Comparison of ENCODE assay signal across 39 cellular contexts in genomic region chr15:49188933-49189332, GRCh38.
"Had no signal": no experiment of that assay in that cellular context is flagged by ENCODE, and none has a peak within 500 bp of the region (broad histone marks: within the 10 kb centered on the region; RNA-seq: fewer than 3 reads in every experiment).

No MANE protein-coding gene starts in this region.

- H3K4me1 ChIP-seq: ascending aorta, breast epithelium, colonic mucosa had no signal

- H3K27ac Mint-ChIP-seq: activated naive CD4-positive, alpha-beta T cell treated with anti-CD3 and anti-CD28 coated beads for 36 hours; activated naive CD4-positive, alpha-beta T cell treated with anti-CD3 and anti-CD28 coated beads, Interleukin-2, amount 10 ng/mL, durations not matched to agents 7 days and 5 days; activated naive CD4-positive, alpha-beta T cell treated with anti-CD3 and anti-CD28 coated beads, Interleukin-2, amount 50 U/mL, for 24 hours; activated naive CD4-positive, alpha-beta T cell treated with anti-CD3 and anti-CD28 coated beads, Interleukin-2, amount 50 U/mL, for 72 hours; activated naive CD8-positive, alpha-beta T cell; activated naive CD8-positive, alpha-beta T cell treated with anti-CD3 and anti-CD28 coated beads for 36 hours; activated naive CD8-positive, alpha-beta T cell treated with anti-CD3 and anti-CD28 coated beads, Interleukin-2, amount 10 ng/mL, durations not matched to agents 7 days and 5 days; activated naive CD8-positive, alpha-beta T cell treated with anti-CD3 and anti-CD28 coated beads, Interleukin-2, amount 50 U/mL, for 24 hours; activated T-cell treated with anti-CD3 and anti-CD28 coated beads, Interleukin-2, amount 50 U/mL, for 24 hours; activated T-helper 1 cell treated with anti-CD3 and anti-CD28 coated beads, Interleukin-12 subunit alpha, Interleukin-12 subunit beta, Interleukin-2, Interleukin-4 antibody, amounts not matched to agents 30 ng/mL and 10 ng/mL and 1 ng/mL, durations not matched to agents 14 hours and 24 hours and 36 hours; activated T-helper 17 cell treated with anti-CD3 and anti-CD28 coated beads, Interleukin-2, amount 50 U/mL, for 72 hours; activated T-helper 2 cell treated with anti-CD3 and anti-CD28 coated beads, Interferon-gamma antibody, Interleukin-2, Interleukin-4, amounts not matched to agents 10 μg/mL and 5 μg/mL and 100 μg/mL, durations not matched to agents 14 hours and 24 hours and 36 hours; brain had no signal

- H3K4me1 Mint-ChIP-seq: brain had no signal

- H3K27me3 ChIP-seq: adrenal gland, ascending aorta, body of pancreas, brain microvascular endothelial cell, breast epithelium, cardiac muscle cell, colonic mucosa had no signal

- H3K36me3 ChIP-seq: adrenal gland, ascending aorta, brain microvascular endothelial cell, breast epithelium, cardiac muscle cell, colonic mucosa had no signal

- H3K9me3 Mint-ChIP-seq: activated naive CD4-positive, alpha-beta T cell treated with anti-CD3 and anti-CD28 coated beads, Interleukin-2, amount 10 ng/mL, durations not matched to agents 7 days and 5 days; activated naive CD8-positive, alpha-beta T cell treated with anti-CD3 and anti-CD28 coated beads, Interleukin-2, amount 50 U/mL, for 24 hours; activated T-helper 1 cell treated with anti-CD3 and anti-CD28 coated beads, Interleukin-12 subunit alpha, Interleukin-12 subunit beta, Interleukin-2, Interleukin-4 antibody, amounts not matched to agents 30 ng/mL and 10 ng/mL and 1 ng/mL, durations not matched to agents 14 hours and 24 hours and 36 hours; central memory CD8-positive, alpha-beta T cell had no signal

- ATAC-seq: activated naive CD4-positive, alpha-beta T cell treated with anti-CD3 and anti-CD28 coated beads, Interleukin-2, amount 50 U/mL, for 72 hours; activated naive CD8-positive, alpha-beta T cell treated with anti-CD3 and anti-CD28 coated beads, Interleukin-2, amount 50 U/mL, for 24 hours; activated T-cell treated with anti-CD3 and anti-CD28 coated beads, Interleukin-2, amount 50 U/mL, for 4 hours; activated T-helper 17 cell treated with anti-CD3 and anti-CD28 coated beads, Interleukin-2, amount 50 U/mL, for 72 hours; body of pancreas had no signal

- H3K4me3 ChIP-seq: adrenal gland, ascending aorta, body of pancreas, breast epithelium, cardiac muscle cell, colonic mucosa had no signal

- DNase-seq: activated effector memory CD4-positive, alpha-beta T cell treated with anti-CD3 and anti-CD28 coated beads, Interleukin-2, amount 50 U/mL, for 16 hours; activated effector memory CD4-positive, alpha-beta T cell treated with Interleukin-2 at 50 U/mL for 16 hours; activated gamma-delta T cell; activated gamma-delta T cell treated with Interleukin-2 at 50 U/mL for 16 hours; activated naive CD4-positive, alpha-beta T cell; activated naive CD4-positive, alpha-beta T cell treated with anti-CD3 and anti-CD28 coated beads for 36 hours; activated naive CD4-positive, alpha-beta T cell treated with anti-CD3 and anti-CD28 coated beads, Interleukin-2, amount 10 ng/mL, durations not matched to agents 7 days and 5 days; activated naive CD4-positive, alpha-beta T cell treated with anti-CD3 and anti-CD28 coated beads, Interleukin-2, amount 50 U/mL, for 16 hours; activated naive CD4-positive, alpha-beta T cell treated with Interleukin-2 at 50 U/mL for 16 hours; activated naive CD8-positive, alpha-beta T cell treated with anti-CD3 and anti-CD28 coated beads for 36 hours; activated naive CD8-positive, alpha-beta T cell treated with anti-CD3 and anti-CD28 coated beads, Interleukin-2, amount 10 ng/mL, durations not matched to agents 7 days and 5 days; activated naive CD8-positive, alpha-beta T cell treated with anti-CD3 and anti-CD28 coated beads, Interleukin-2, amount 50 U/mL, for 24 hours; activated T-cell treated with anti-CD3 and anti-CD28 coated beads, Interleukin-2, amount 50 U/mL, for 24 hours; activated T-cell treated with anti-CD3 and anti-CD28 coated beads, Interleukin-2, amount 50 U/mL, for 4 hours; adrenal gland; amniotic stem cell; amygdala; anterior cingulate cortex; aorta; body of pancreas; brain microvascular endothelial cell; caudate nucleus; central memory CD4-positive, alpha-beta T cell; cerebellar nuclear complex; colonic mucosa had no signal

- H3K27ac ChIP-seq: ascending aorta, body of pancreas, brain microvascular endothelial cell, breast epithelium, cardiac muscle cell, colonic mucosa had no signal

- H3K4me3 Mint-ChIP-seq: activated naive CD4-positive, alpha-beta T cell treated with anti-CD3 and anti-CD28 coated beads for 36 hours; activated naive CD4-positive, alpha-beta T cell treated with anti-CD3 and anti-CD28 coated beads, Interleukin-2, amount 10 ng/mL, durations not matched to agents 7 days and 5 days; activated naive CD4-positive, alpha-beta T cell treated with anti-CD3 and anti-CD28 coated beads, Interleukin-2, amount 50 U/mL, for 24 hours; activated naive CD8-positive, alpha-beta T cell; activated naive CD8-positive, alpha-beta T cell treated with anti-CD3 and anti-CD28 coated beads for 36 hours; activated naive CD8-positive, alpha-beta T cell treated with anti-CD3 and anti-CD28 coated beads, Interleukin-2, amount 10 ng/mL, durations not matched to agents 7 days and 5 days; activated naive CD8-positive, alpha-beta T cell treated with anti-CD3 and anti-CD28 coated beads, Interleukin-2, amount 50 U/mL, for 24 hours; activated T-cell treated with anti-CD3 and anti-CD28 coated beads, Interleukin-2, amount 50 U/mL, for 24 hours; activated T-cell treated with anti-CD3 and anti-CD28 coated beads, Interleukin-2, amount 50 U/mL, for 4 hours; activated T-helper 1 cell treated with anti-CD3 and anti-CD28 coated beads, Interleukin-12 subunit alpha, Interleukin-12 subunit beta, Interleukin-2, Interleukin-4 antibody, amounts not matched to agents 30 ng/mL and 10 ng/mL and 1 ng/mL, durations not matched to agents 14 hours and 24 hours and 36 hours; activated T-helper 17 cell treated with anti-CD3 and anti-CD28 coated beads, Interleukin-2, amount 50 U/mL, for 72 hours; brain; central memory CD8-positive, alpha-beta T cell had no signal

- FAIRE-seq: astrocyte, bronchial epithelial cell, colon had no signal

- H3K27me3 Mint-ChIP-seq: activated naive CD4-positive, alpha-beta T cell treated with anti-CD3 and anti-CD28 coated beads, Interleukin-2, amount 10 ng/mL, durations not matched to agents 7 days and 5 days; activated naive CD4-positive, alpha-beta T cell treated with anti-CD3 and anti-CD28 coated beads, Interleukin-2, amount 50 U/mL, for 24 hours; activated naive CD8-positive, alpha-beta T cell; activated naive CD8-positive, alpha-beta T cell treated with anti-CD3 and anti-CD28 coated beads for 36 hours; activated naive CD8-positive, alpha-beta T cell treated with anti-CD3 and anti-CD28 coated beads, Interleukin-2, amount 10 ng/mL, durations not matched to agents 7 days and 5 days; activated naive CD8-positive, alpha-beta T cell treated with anti-CD3 and anti-CD28 coated beads, Interleukin-2, amount 50 U/mL, for 24 hours; activated T-cell treated with anti-CD3 and anti-CD28 coated beads, Interleukin-2, amount 50 U/mL, for 24 hours; activated T-helper 17 cell treated with anti-CD3 and anti-CD28 coated beads, Interleukin-2, amount 50 U/mL, for 72 hours; brain; central memory CD8-positive, alpha-beta T cell had no signal

- H3K9me3 ChIP-seq: adrenal gland, ascending aorta, body of pancreas, breast epithelium, colonic mucosa had no signal
